Comparison of ENCODE assay signal across 8 cellular contexts in the genomic region with DNA sequence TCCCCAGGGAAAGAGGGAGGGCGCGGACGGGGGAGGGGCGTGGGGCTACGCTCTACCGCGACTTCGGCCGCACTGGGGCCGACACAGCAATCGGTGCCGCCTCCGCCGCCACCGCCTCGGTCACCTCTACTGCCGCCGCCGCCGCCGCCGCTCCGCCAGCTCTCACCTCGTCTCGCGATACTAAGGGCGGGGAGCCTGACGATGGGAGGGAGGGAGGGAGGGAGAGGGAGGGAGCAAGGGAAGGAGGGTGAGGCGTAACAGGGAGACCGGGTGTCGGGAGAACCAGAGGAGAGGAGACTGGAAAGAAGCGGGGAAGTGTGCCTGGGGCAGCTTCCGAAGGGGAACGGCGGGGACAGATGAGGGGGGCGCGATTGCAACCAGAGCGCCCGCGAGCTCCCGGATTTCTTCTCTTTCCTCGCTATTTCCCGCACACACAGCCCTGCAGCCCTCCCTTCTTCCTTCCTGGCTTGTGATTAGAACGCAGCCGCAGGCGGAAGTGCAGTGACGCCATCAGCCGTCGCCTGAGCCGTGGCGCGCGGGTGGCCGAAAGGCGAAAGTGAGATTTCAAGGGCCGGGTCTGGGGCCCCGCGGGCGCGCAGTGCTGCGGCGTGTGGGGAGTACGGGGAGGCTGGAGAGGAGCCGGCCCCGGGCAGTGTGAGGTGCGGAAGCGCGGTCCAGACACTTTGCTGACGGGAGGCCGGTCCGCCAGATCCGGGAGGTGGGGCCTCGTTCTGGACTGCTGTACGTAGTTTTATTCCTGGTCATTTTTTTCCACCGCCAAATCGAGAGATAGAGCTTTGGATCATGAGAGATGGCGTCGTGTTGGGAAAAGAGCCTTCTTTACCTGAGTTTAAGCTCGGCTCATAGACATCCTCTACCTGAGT. TPM values are rescaled to one million over a fixed set of nuclear protein-coding genes. Genes with fewer than 3 reads are reported as not detected.
DNase-seq lines count a peak whose midpoint lies in the region; ATAC-seq and TF ChIP-seq lines count a peak whose summit lies in the region.

ANKRD17 (minus strand) TSS at position 131 of the 884 bp plus-strand sequence; CDS start at position 1, 130 bp downstream.

- H3K27ac ChIP-seq in left lung = peak within 1 kb of the TSS; percentile 98 to 99

- H3K36me3 ChIP-seq in left lung = no peaks in the 10 kb centered on the region

- no peaks in the 10 kb centered on the region for H3K9me3 ChIP-seq in left lung

- TF ChIP-seq CTCF in left lung (IDR thresholded peaks at IDR 0.05) = peak; percentile 1 to 40

- DNase-seq in C1 segment of cervical spinal cord (lab: John Stamatoyannopoulos, UW) (peak; percentile 63 to 99 (median 94)), NCI-H69 (lab: John Stamatoyannopoulos, UW) (peak; percentile 89), dedifferentiated amniotic fluid mesenchymal stem cell (ENCODE audit: extremely low spot score) (peak; percentile 90), left lung (peak; percentile 93 to 98)
- peak; percentile 86 for DNase-seq in activated CD4-positive, alpha-beta T cell treated with anti-CD3 and anti-CD28 coated beads, Interleukin-2, amount 50 U/mL, for 1 hour
- peak; percentile 86 to 87 for DNase-seq in stimulated activated CD4-positive, alpha-beta T cell treated with anti-CD3 and anti-CD28 coated beads, Interleukin-2, amount 100 ng/mL, for 48 hours

- peak within 1 kb of the TSS; percentile 61 to 77 for H3K4me3 ChIP-seq in left lung

- no peaks in the 10 kb centered on the region for H3K27me3 ChIP-seq in left lung

- peaks cover 17 to 55% of the 10 kb centered on the region in 2 donors for H3K4me1 ChIP-seq in left lung

- peak; percentile 70 for ATAC-seq in GM19328 (IDR thresholded peaks at IDR 0.05; ENCODE audit: unreplicated experiment)
- ATAC-seq in HG03520 (IDR thresholded peaks at IDR 0.05; ENCODE audit: unreplicated experiment) = peak; percentile 75
- peak; percentile 87 for ATAC-seq in left lung

- intact Hi-C loops in left lung (cut with DNase I) = loop anchor here in 1 of 2 donors (5.0 to 10.0 kb wide), 2 partner anchors 124 to 192 kb away; partner anchors contain the start of gene COX18

RNA-seq across cellular contexts. Expression of gene ANKRD17, which starts in this region (rescaled TPM):
- 10 to 100 TPM; 57.5 to 58.1 TPM for total RNA-seq in left lung

Comparison
In these comparisons a context has a peak if more than half of its experiments do, and no peak if none do; other contexts are left out.
1. Peak in every context shown above with its lines: DNase-seq, ATAC-seq, H3K4me3 ChIP-seq and H3K27ac ChIP-seq.